ENCODE assay signal across 9 cellular contexts in genomic region chr10:99854860-99855259, GRCh38.
DNase-seq lines count a peak whose midpoint lies in the region; ATAC-seq, FAIRE-seq and TF ChIP-seq lines count a peak whose summit lies in the region.
"Had no signal": no experiment of that assay in that cellular context is flagged by ENCODE, and none has a peak within 500 bp of the region (broad histone marks: within the 10 kb centered on the region; RNA-seq: fewer than 3 reads in every experiment).

No MANE protein-coding gene starts in this region.

- H3K9ac ChIP-seq in adipocyte (ENCODE audit: low read length), result peak overlapping the region; percentile 14
- no peak overlapping the region for H3K9ac ChIP-seq in kidney (ENCODE audit: low read length in 2 of 2)

- whole genome bisulfite sequencing in A549 (ENCODE audit: missing lambda C conversion rate), result 48% methylated on average over 6 of the region's 6 CpGs

- peak; percentile 89 for FAIRE-seq in A549 (lab: Jason Lieb, UNC)
- FAIRE-seq in kidney (lab: Jason Lieb, UNC), result no peak

- H3K4me1 ChIP-seq in A549 (peaks cover 20% of the 10 kb centered on the region), adipocyte (ENCODE audit: control insufficient read depth, insufficient read depth, low read length) (peaks cover 3% of the 10 kb centered on the region), kidney (ENCODE audit: control insufficient read depth in 1 of 2, insufficient read depth in 1 of 2, low read depth in 1 of 2, low read length in 2 of 2) (no peaks in the 10 kb centered on the region)

- POLR2A ChIA-PET in A549 (lab: Yijun Ruan, JAX), result no interaction called here
- POLR2A ChIA-PET in activated CD8-positive, alpha-beta T cell treated with anti-CD3 and anti-CD28 coated beads for 36 hours (lab: Charles Lee), result no interaction called here

- peak; percentile 57 to 73 for TF ChIP-seq RAD21 in A549 (conservative IDR thresholded peaks at IDR 0.05 in 1 of 2, IDR thresholded peaks at IDR 0.05 in 1 of 2)

- peak; percentile 46 for TF ChIP-seq CTCF in A549 (IDR thresholded peaks at IDR 0.05)
- TF ChIP-seq CTCF in kidney (IDR thresholded peaks at IDR 0.05; ENCODE audit: borderline replicate concordance, extremely low read depth, insufficient read depth), result peak; percentile 19
- no peak for TF ChIP-seq CTCF in activated CD8-positive, alpha-beta T cell treated with anti-CD3 and anti-CD28 coated beads for 36 hours (IDR thresholded peaks at IDR 0.05)

- DNase-seq in A549 (ENCODE audit: low read depth in 1 of 2, low spot score in 1 of 2) (peak; percentile 41 to 81), HuH-7 (ENCODE audit: low spot score) (peak; percentile 32), adipocyte (ENCODE audit: low read depth) (peak; percentile 57), kidney (no peak), ecto neural progenitor cell (ENCODE audit: low spot score) (no peak), NCI-H187 treated with DMSO at 0.1 percent for 48 hours (lab: John Stamatoyannopoulos, UW) (no peak)
- DNase-seq in activated CD8-positive, alpha-beta T cell treated with anti-CD3 and anti-CD28 coated beads for 36 hours, result no peak
- DNase-seq: stimulated activated CD4-positive, alpha-beta T cell treated with anti-CD3 and anti-CD28 coated beads, Interleukin-1b, Interleukin-23, amount 100 ng/mL, for 48 hours had no signal

- H3K36me3 ChIP-seq in adipocyte (ENCODE audit: control insufficient read depth, insufficient read depth, low read length, severe bottlenecking) (peaks cover 28% of the 10 kb centered on the region), kidney (ENCODE audit: control insufficient read depth in 1 of 2, insufficient read depth in 2 of 2, low read length in 2 of 2) (peaks cover 5 to 9% of the 10 kb centered on the region in 2 donors)

- H3K27ac Mint-ChIP-seq in activated CD8-positive, alpha-beta T cell treated with anti-CD3 and anti-CD28 coated beads for 36 hours, result no peak overlapping the region

- H3K9me3 ChIP-seq in A549 (no peaks in the 10 kb centered on the region), adipocyte (ENCODE audit: control insufficient read depth, low read length) (peaks cover 8% of the 10 kb centered on the region), kidney (ENCODE audit: control insufficient read depth in 1 of 2, low read length in 2 of 2) (no peaks in the 10 kb centered on the region)

- TF ChIP-seq EP300 in A549 (IDR thresholded peaks at IDR 0.05), result no peak

- H3K27me3 Mint-ChIP-seq in activated CD8-positive, alpha-beta T cell treated with anti-CD3 and anti-CD28 coated beads for 36 hours, result peaks cover 2% of the 10 kb centered on the region

- no peak overlapping the region for H3K4me3 Mint-ChIP-seq in activated CD8-positive, alpha-beta T cell treated with anti-CD3 and anti-CD28 coated beads for 36 hours

- TF ChIP-seq POLR2A in A549 (IDR thresholded peaks at IDR 0.05; ENCODE audit: low read length), result no peak

- no peak overlapping the region for H3K4me2 ChIP-seq in A549

- no peaks in the 10 kb centered on the region for H3K36me3 Mint-ChIP-seq in activated CD8-positive, alpha-beta T cell treated with anti-CD3 and anti-CD28 coated beads for 36 hours (ENCODE audit: low read depth)

- H3K27me3 ChIP-seq in adipocyte (replicated peaks; ENCODE audit: control insufficient read depth, insufficient read depth, low read length), result no peaks in the 10 kb centered on the region

- H3K9me3 Mint-ChIP-seq in activated CD8-positive, alpha-beta T cell treated with anti-CD3 and anti-CD28 coated beads for 36 hours, result no peaks in the 10 kb centered on the region

- H3K4me3 ChIP-seq in A549 (no peak overlapping the region), adipocyte (ENCODE audit: low read length) (no peak overlapping the region), kidney (ENCODE audit: low read length in 2 of 2) (no peak overlapping the region)

- intact Hi-C loops in kidney (cut with DNase I), result no loop called here
- intact Hi-C loops in activated CD8-positive, alpha-beta T cell treated with anti-CD3 and anti-CD28 coated beads for 36 hours (cut with micrococcal nuclease), result no loop called here

- no peaks in the 10 kb centered on the region for H3K4me1 Mint-ChIP-seq in activated CD8-positive, alpha-beta T cell treated with anti-CD3 and anti-CD28 coated beads for 36 hours (ENCODE audit: low read depth)

- CTCF ChIA-PET in A549 (lab: Yijun Ruan, JAX), result interaction anchor here (0.7 to 12.5 kb wide), 8 partner anchors 8 to 206 kb away, joined by 3 to 139 read pairs (median 4); partner anchors contain the start of gene DNMBP
- CTCF ChIA-PET in activated CD8-positive, alpha-beta T cell treated with anti-CD3 and anti-CD28 coated beads for 36 hours (lab: Charles Lee), result interaction anchor here (0.9 to 3.4 kb wide), 4 partner anchors 9 to 191 kb away, joined by 3 to 27 read pairs (median 16); partner anchors contain the start of gene DNMBP

- ATAC-seq in A549 (peak; percentile 38 to 43; a peak in 4 of 6 replicates), GM19397 (IDR thresholded peaks at IDR 0.05; ENCODE audit: unreplicated experiment) (no peak)
- no peak for ATAC-seq in activated CD8-positive, alpha-beta T cell treated with anti-CD3 and anti-CD28 coated beads for 36 hours

- H3K27ac ChIP-seq in A549 (no peak overlapping the region), kidney (ENCODE audit: low read depth in 2 of 2, low read length in 2 of 2) (no peak overlapping the region)

TF ChIP-seq in A549, 52 proteins besides CTCF, POLR2A, EP300 and RAD21:
- TF ChIP-seq MAX (IDR thresholded peaks at IDR 0.05) (0 out of 2 replicates have a peak, but pooled peaks have one; percentile 31), JUN (IDR thresholded peaks at IDR 0.05) (peak; percentile 18 to 56; a peak in 2 of 5 replicates), ESRRA (IDR thresholded peaks at IDR 0.05; ENCODE audit: borderline replicate concordance, low read length) (no peak), POLR2AphosphoS2 (conservative IDR thresholded peaks at IDR 0.05; ENCODE audit: low read length) (peak; percentile 38; the same call in 1 of the 2 replicates), SMC3 (IDR thresholded peaks at IDR 0.05) (peak; percentile 45)

Comparison
In these comparisons a context has a peak if more than half of its experiments do, and no peak if none do; other contexts are left out.
1. ATAC-seq: peak in A549 (2 of 2); none in GM19397 (single experiment) and activated CD8-positive, alpha-beta T cell treated with anti-CD3 and anti-CD28 coated beads for 36 hours (single experiment).
2. DNase-seq: peak in A549 (2 of 2), HuH-7 (single experiment) and adipocyte (single experiment); none in kidney (single experiment), ecto neural progenitor cell (single experiment), NCI-H187 treated with DMSO at 0.1 percent for 48 hours (single experiment) and activated CD8-positive, alpha-beta T cell treated with anti-CD3 and anti-CD28 coated beads for 36 hours (single experiment).